ENCODE assay signal across 1 cellular context in genomic region chr21:33325222-33326067, GRCh38.
TF ChIP-seq lines count a peak whose summit lies in the region.

No MANE protein-coding gene starts in this region.

TF ChIP-seq in HEK293, 187 proteins besides CTCF, POLR2A, EP300 and RAD21 (continued from another document and continues in another):
- TF ChIP-seq PATZ1 (tag by site-specific recombination; IDR thresholded peaks at IDR 0.05) (no peak; the same call in 1 of the 2 replicates), BCL11A (tag by site-specific recombination; IDR thresholded peaks at IDR 0.05; ENCODE audit: low read depth) (no peak), ZNF354C (tag by site-specific recombination; IDR thresholded peaks at IDR 0.05; ENCODE audit: borderline replicate concordance, low read depth) (no peak), ZNF692 (tag by site-specific recombination; IDR thresholded peaks at IDR 0.05) (peak; percentile 88), ZBTB26 (tag by site-specific recombination; optimal IDR thresholded peaks at IDR 0.05) (no peak), ZNF704 (tag by site-specific recombination; IDR thresholded peaks at IDR 0.05) (no peak), ZNF610 (tag by site-specific recombination; IDR thresholded peaks at IDR 0.05; ENCODE audit: borderline replicate concordance) (peak; percentile 23; the same call in 1 of the 2 replicates), ZNF423 (tag by site-specific recombination; IDR thresholded peaks at IDR 0.05) (0 out of 2 replicates have a peak, but pooled peaks have one; percentile 28), ZNF513 (tag by site-specific recombination; IDR thresholded peaks at IDR 0.05) (no peak), ZFP37 (tag by site-specific recombination; IDR thresholded peaks at IDR 0.05) (peak; percentile 71), ZNF670 (tag by site-specific recombination; IDR thresholded peaks at IDR 0.05; ENCODE audit: low read depth) (no peak), ZNF426 (tag by site-specific recombination; IDR thresholded peaks at IDR 0.05) (no peak), ZBTB44 (tag by site-specific recombination; IDR thresholded peaks at IDR 0.05) (no peak), ZNF548 (tag by site-specific recombination; IDR thresholded peaks at IDR 0.05) (no peak), SCRT2 (tag by site-specific recombination; IDR thresholded peaks at IDR 0.05) (peak; percentile 42), REST (tag by site-specific recombination; IDR thresholded peaks at IDR 0.05) (no peak), OVOL3 (tag by site-specific recombination; IDR thresholded peaks at IDR 0.05) (no peak), ZNF658 (tag by site-specific recombination; IDR thresholded peaks at IDR 0.05) (no peak), ZNF645 (tag by site-specific recombination; IDR thresholded peaks at IDR 0.05) (0 out of 2 replicates have a peak, but pooled peaks have one; percentile 22), ZNF529 (tag by site-specific recombination; IDR thresholded peaks at IDR 0.05; ENCODE audit: insufficient replicate concordance) (no peak), ZNF148 (tag by site-specific recombination; IDR thresholded peaks at IDR 0.05; ENCODE audit: borderline replicate concordance) (no peak), ZNF473 (tag by site-specific recombination; IDR thresholded peaks at IDR 0.05) (no peak), ZBTB20 (tag by site-specific recombination; IDR thresholded peaks at IDR 0.05) (peak; percentile 93), ZBTB10 (tag by site-specific recombination; IDR thresholded peaks at IDR 0.05) (no peak), ZNF560 (tag by site-specific recombination; IDR thresholded peaks at IDR 0.05; ENCODE audit: borderline replicate concordance) (no peak), ZNF830 (tag by site-specific recombination; IDR thresholded peaks at IDR 0.05; ENCODE audit: low read depth) (no peak), ZNF449 (tag by site-specific recombination; IDR thresholded peaks at IDR 0.05) (peak; percentile 40; the same call in 1 of the 2 replicates), ZNF324 (tag by site-specific recombination; IDR thresholded peaks at IDR 0.05) (peak; percentile 74), ZNF394 (tag by site-specific recombination; IDR thresholded peaks at IDR 0.05; ENCODE audit: borderline replicate concordance) (peak; percentile 52; the same call in 1 of the 2 replicates), KLF10 (tag by site-specific recombination; IDR thresholded peaks at IDR 0.05) (0 out of 2 replicates have a peak, but pooled peaks have one; percentile 28), ZNF623 (tag by site-specific recombination; IDR thresholded peaks at IDR 0.05) (peak; percentile 42), ZXDB (tag by site-specific recombination; IDR thresholded peaks at IDR 0.05) (no peak; the same call in 1 of the 2 replicates), ZNF664 (tag by site-specific recombination; IDR thresholded peaks at IDR 0.05) (no peak), KLF7 (tag by site-specific recombination; IDR thresholded peaks at IDR 0.05; ENCODE audit: borderline replicate concordance) (no peak; the same call in 1 of the 2 replicates)
